In the genomic region with DNA sequence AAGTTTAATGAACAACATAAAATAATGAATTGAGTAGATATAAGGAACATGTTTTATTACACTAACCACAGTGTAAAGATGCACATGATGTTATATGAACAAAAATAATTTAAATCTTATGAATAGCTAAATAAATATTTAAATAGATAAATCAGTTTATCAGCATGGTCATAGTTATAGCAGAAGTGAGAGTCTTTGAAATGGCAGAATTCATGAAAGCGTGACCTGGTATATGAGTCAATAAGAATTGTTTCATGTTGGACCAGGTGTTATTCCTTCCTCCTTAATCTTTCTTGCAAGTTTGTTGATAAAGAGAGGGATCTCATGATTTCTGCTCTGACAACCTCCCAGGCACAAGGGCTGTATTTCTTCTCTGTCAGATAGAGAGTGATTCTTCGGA, we compare ENCODE assay signal across 1 cellular context.
TF ChIP-seq lines count a peak whose summit lies in the region.

No MANE protein-coding gene starts in this region.

TF ChIP-seq in GM12878, 131 proteins besides CTCF, POLR2A, EP300 and RAD21:
- peak; percentile 52 for TF ChIP-seq JUNB (IDR thresholded peaks at IDR 0.05)
- TF ChIP-seq NFIC (IDR thresholded peaks at IDR 0.05; ENCODE audit: low read depth, low read length) = 0 out of 2 replicates have a peak, but pooled peaks have one; percentile 27
- peak; percentile 77 for TF ChIP-seq PAX5 (IDR thresholded peaks at IDR 0.05; ENCODE audit: borderline replicate concordance, low read depth, low read length)
- TF ChIP-seq SPI1 (IDR thresholded peaks at IDR 0.05; ENCODE audit: borderline replicate concordance, insufficient read depth, low read depth, low read length) = peak; percentile 61; the same call in 1 of the 2 replicates
- TF ChIP-seq, protein P1, sequence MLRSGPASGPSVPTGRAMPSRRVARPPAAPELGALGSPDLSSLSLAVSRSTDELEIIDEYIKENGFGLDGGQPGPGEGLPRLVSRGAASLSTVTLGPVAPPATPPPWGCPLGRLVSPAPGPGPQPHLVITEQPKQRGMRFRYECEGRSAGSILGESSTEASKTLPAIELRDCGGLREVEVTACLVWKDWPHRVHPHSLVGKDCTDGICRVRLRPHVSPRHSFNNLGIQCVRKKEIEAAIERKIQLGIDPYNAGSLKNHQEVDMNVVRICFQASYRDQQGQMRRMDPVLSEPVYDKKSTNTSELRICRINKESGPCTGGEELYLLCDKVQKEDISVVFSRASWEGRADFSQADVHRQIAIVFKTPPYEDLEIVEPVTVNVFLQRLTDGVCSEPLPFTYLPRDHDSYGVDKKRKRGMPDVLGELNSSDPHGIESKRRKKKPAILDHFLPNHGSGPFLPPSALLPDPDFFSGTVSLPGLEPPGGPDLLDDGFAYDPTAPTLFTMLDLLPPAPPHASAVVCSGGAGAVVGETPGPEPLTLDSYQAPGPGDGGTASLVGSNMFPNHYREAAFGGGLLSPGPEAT (IDR thresholded peaks at IDR 0.05; ENCODE audit: low read depth) = 0 out of 2 replicates have a peak, but pooled peaks have one; percentile 13
- TF ChIP-seq IKZF2 (IDR thresholded peaks at IDR 0.05) = 0 out of 4 replicates have a peak, but pooled peaks have one; percentile 20 to 24
